23 cellular contexts compared by ENCODE assay signal in the genomic region with DNA sequence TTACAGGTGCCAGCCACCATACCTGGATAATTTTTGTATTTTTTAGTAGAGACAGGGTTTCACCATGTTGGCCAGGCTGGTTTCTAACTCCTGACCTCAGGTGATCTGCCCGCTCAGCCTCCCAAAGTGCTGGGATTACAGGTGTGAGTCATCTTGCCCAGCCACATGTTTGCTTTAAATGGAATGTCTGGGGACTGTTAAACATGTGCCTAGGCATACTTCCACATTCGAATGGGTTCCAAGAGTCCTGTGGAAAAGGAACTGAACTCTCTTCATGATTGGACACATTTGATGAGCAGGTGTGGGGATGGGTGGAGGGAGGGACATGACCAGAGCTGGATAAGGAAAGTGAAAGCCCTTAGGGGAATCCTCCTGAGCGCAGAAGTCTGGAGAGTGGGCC. TPM values are rescaled to one million over a fixed set of nuclear protein-coding genes. Genes with fewer than 3 reads are reported as not detected.
DNase-seq lines count a peak whose midpoint lies in the region; ATAC-seq, FAIRE-seq and TF ChIP-seq lines count a peak whose summit lies in the region.
"Had no signal": no experiment of that assay in that cellular context is flagged by ENCODE, and none has a peak within 500 bp of the region (broad histone marks: within the 10 kb centered on the region; RNA-seq: fewer than 3 reads in every experiment).

No MANE protein-coding gene starts in this region.

- H3K79me2 ChIP-seq in PC-9 (ENCODE audit: low read depth), result no peaks in the 10 kb centered on the region
- no peaks in the 10 kb centered on the region for H3K79me2 ChIP-seq in hepatocyte
- H3K79me2 ChIP-seq: parathyroid adenoma had no signal

- no peaks in the 10 kb centered on the region for H3K9me3 ChIP-seq in PC-9 (ENCODE audit: insufficient read depth, low read depth)
- no peaks in the 10 kb centered on the region for H3K9me3 ChIP-seq in hepatocyte (ENCODE audit: low read depth)
- H3K9me3 ChIP-seq in CD8-positive, alpha-beta memory T cell (ENCODE audit: low read length), result no peaks in the 10 kb centered on the region
- H3K9me3 ChIP-seq in psoas muscle, result no peaks in the 10 kb centered on the region
- H3K9me3 ChIP-seq: heart right ventricle had no signal

- H3K9me3 Mint-ChIP-seq in CD8-positive, alpha-beta memory T cell, result no peaks in the 10 kb centered on the region
- H3K9me3 Mint-ChIP-seq: activated T-cell treated with anti-CD3 and anti-CD28 coated beads, Interleukin-2, amount 50 U/mL, for 4 hours; T-cell had no signal

- no TSS peak for BruUV-seq in PC-9 (replicated peaks; lab: Mats Ljungman, UMichigan)

- no peak for ATAC-seq in HG03565 (IDR thresholded peaks at IDR 0.05; ENCODE audit: unreplicated experiment)
- no peak for ATAC-seq in psoas muscle
- ATAC-seq: activated T-cell treated with anti-CD3 and anti-CD28 coated beads, Interleukin-2, amount 50 U/mL, for 4 hours; heart right ventricle; left ventricle myocardium superior; T-cell had no signal

- H3K4me3 ChIP-seq in PC-9, result no peak overlapping the region
- H3K4me3 ChIP-seq in hepatocyte, result no peak overlapping the region
- H3K4me3 ChIP-seq in CD8-positive, alpha-beta memory T cell (ENCODE audit: low read length), result no peak overlapping the region
- H3K4me3 ChIP-seq in psoas muscle, result no peak overlapping the region
- H3K4me3 ChIP-seq: cardiac muscle cell, heart right ventricle had no signal

- POLR2A ChIA-PET in PC-9 (lab: Charles Lee; ENCODE audit: unreplicated experiment), result no interaction called here
- POLR2A ChIA-PET in CD8-positive, alpha-beta memory T cell (lab: Charles Lee), result no interaction called here

- intact Hi-C loops in PC-9 (cut with micrococcal nuclease; ENCODE audit: unreplicated experiment), result no loop called here
- intact Hi-C loops in psoas muscle (cut with DNase I), result loop anchor here (5.0 to 10.0 kb wide), 2 partner anchors 69 to 176 kb away; a partner anchor contains a TSS

- WGBS in hepatocyte (ENCODE audit: low lambda C conversion rate, missing lambda C conversion rate), result 67% methylated on average over 3 of the region's 3 CpGs
- WGBS in psoas muscle, 3 donors, result 68 to 84% (median 75%) methylated on average over 3 of the region's 3 CpGs

- H3K27ac ChIP-seq in PC-9, result peak overlapping the region; percentile 69
- H3K27ac ChIP-seq in hepatocyte, result no peak overlapping the region
- H3K27ac ChIP-seq in CD8-positive, alpha-beta memory T cell (ENCODE audit: low read depth, low read length), result no peak overlapping the region
- H3K27ac ChIP-seq in psoas muscle, result no peak overlapping the region
- H3K27ac ChIP-seq: cardiac muscle cell, heart right ventricle, parathyroid adenoma had no signal

- FAIRE-seq in urothelium cell line (lab: Jason Lieb, UNC), result no peak
- FAIRE-seq: H1 had no signal

- peaks cover 17% of the 10 kb centered on the region; the same call in 1 of the 2 replicates for H3F3A ChIP-seq in PC-9 (ENCODE audit: insufficient read depth, low read depth)

- no peaks in the 10 kb centered on the region for H4K20me1 ChIP-seq in PC-9 (ENCODE audit: insufficient read depth)
- no peaks in the 10 kb centered on the region for H4K20me1 ChIP-seq in hepatocyte (ENCODE audit: insufficient read depth, poor library complexity, severe bottlenecking)

- H3K27ac Mint-ChIP-seq in CD8-positive, alpha-beta memory T cell, result no peak overlapping the region
- H3K27ac Mint-ChIP-seq: T-cell had no signal

- peak overlapping the region; percentile 55; the same call in 1 of the 2 replicates for H3K4me2 ChIP-seq in PC-9
- H3K4me2 ChIP-seq in hepatocyte, result no peak overlapping the region

- DNase-seq in HCEC 1CT (peak; percentile 20), PC-9 (peak; percentile 7 to 55), hepatocyte (ENCODE audit: low spot score) (peak; percentile 13), urothelium cell line (ENCODE audit: low spot score) (peak; percentile 37), psoas muscle (no peak)
- DNase-seq in CD8-positive, alpha-beta memory T cell, result no peak
- DNase-seq: activated CD4-positive, alpha-beta T cell treated with anti-CD3 and anti-CD28 coated beads for 4 hours; activated naive CD4-positive, alpha-beta T cell; activated T-cell treated with anti-CD3 and anti-CD28 coated beads, Interleukin-2, amount 50 U/mL, for 4 hours; amygdala; cortex of kidney; heart right ventricle; KBM-7; left ventricle myocardium superior; NCI-H1694 treated with DMSO at 0.1 percent for 48 hours; Right ventricle myocardium superior; substantia nigra; T-cell had no signal

- H3K36me3 Mint-ChIP-seq in CD8-positive, alpha-beta memory T cell, result no peaks in the 10 kb centered on the region
- H3K36me3 Mint-ChIP-seq: T-cell had no signal

- no peak overlapping the region for H3K4me3 Mint-ChIP-seq in CD8-positive, alpha-beta memory T cell
- H3K4me3 Mint-ChIP-seq: activated T-cell treated with anti-CD3 and anti-CD28 coated beads, Interleukin-2, amount 50 U/mL, for 4 hours; T-cell had no signal

- TF ChIP-seq CTCF in PC-9 (conservative IDR thresholded peaks at IDR 0.05) (no peak), hepatocyte (IDR thresholded peaks at IDR 0.05; ENCODE audit: poor library complexity) (no peak), psoas muscle (IDR thresholded peaks at IDR 0.05) (no peak)

- CTCF ChIA-PET in PC-9 (lab: Charles Lee), result no interaction called here
- CTCF ChIA-PET in CD8-positive, alpha-beta memory T cell (lab: Charles Lee), result no interaction called here

- H3K36me3 ChIP-seq in PC-9 (ENCODE audit: low read depth) (no peaks in the 10 kb centered on the region), hepatocyte (replicated peaks; ENCODE audit: insufficient read depth, low read depth) (no peaks in the 10 kb centered on the region), psoas muscle (ENCODE audit: insufficient read depth in 1 of 2, low read depth in 1 of 2) (no peaks in the 10 kb centered on the region)
- H3K36me3 ChIP-seq in CD8-positive, alpha-beta memory T cell (ENCODE audit: insufficient read depth, low read length), result no peaks in the 10 kb centered on the region
- H3K36me3 ChIP-seq: cardiac muscle cell, heart right ventricle had no signal

- H2AFZ ChIP-seq in PC-9 (0 out of 2 replicates have a peak overlapping the region, but pooled peaks have one; percentile 58), hepatocyte (no peak overlapping the region)
- H2AFZ ChIP-seq: parathyroid adenoma had no signal

- peaks cover 5 to 8% of the 10 kb centered on the region in 2 donors for H3K27me3 Mint-ChIP-seq in CD8-positive, alpha-beta memory T cell
- H3K27me3 Mint-ChIP-seq: T-cell had no signal

- H3K27me3 ChIP-seq in PC-9 (ENCODE audit: insufficient read depth, low read depth) (no peaks in the 10 kb centered on the region), hepatocyte (no peaks in the 10 kb centered on the region), psoas muscle (ENCODE audit: insufficient read depth in 3 of 3, low read length in 2 of 3) (no peaks in the 10 kb centered on the region)
- no peaks in the 10 kb centered on the region for H3K27me3 ChIP-seq in CD8-positive, alpha-beta memory T cell (ENCODE audit: insufficient read depth, low read length, poor library complexity, severe bottlenecking)
- H3K27me3 ChIP-seq: cardiac muscle cell had no signal

- H3K4me1 ChIP-seq in PC-9 (replicated peaks; ENCODE audit: insufficient read depth) (peaks cover 26% of the 10 kb centered on the region), hepatocyte (ENCODE audit: insufficient read depth) (no peaks in the 10 kb centered on the region), psoas muscle (no peaks in the 10 kb centered on the region)
- no peaks in the 10 kb centered on the region for H3K4me1 ChIP-seq in CD8-positive, alpha-beta memory T cell (ENCODE audit: insufficient read depth, low read length)
- H3K4me1 ChIP-seq: parathyroid adenoma had no signal

- H3K4me1 Mint-ChIP-seq in CD8-positive, alpha-beta memory T cell, result peaks cover 3 to 8% (median 6%) of the 10 kb centered on the region in 3 donors

- H3K9me2 ChIP-seq in PC-9 (ENCODE audit: insufficient read depth) (no peaks in the 10 kb centered on the region), hepatocyte (replicated peaks; ENCODE audit: insufficient read depth) (no peaks in the 10 kb centered on the region)

RNA-seq across cellular contexts. Expression of a gene that starts 58.4 kb away (rescaled TPM):
- total RNA-seq in PC-9 (2021) (3.6 and 6.0 TPM in 2 replicates), hepatocyte (13.8 and 16.8 TPM in 2 replicates), psoas muscle (10 to 100 TPM in 2 of 4 donors, 1 to 10 TPM in 2; 7.8 to 11.3 (median 9.6) TPM)
- polyA plus RNA-seq in hepatocyte (14.0 and 15.1 TPM in 2 replicates), psoas muscle (1 to 10 TPM in 2 of 3 donors, under 1 TPM in 1; 0.59 to 8.9 (median 2.2) TPM)
- not detected for total RNA-seq in CD8-positive, alpha-beta memory T cell
- polyA plus RNA-seq in CD8-positive, alpha-beta memory T cell, result 0.13 TPM
- total RNA-seq: activated CD8-positive, alpha-beta memory T cell treated with anti-CD3 and anti-CD28 coated beads for 36 hours had no signal

Comparison
In these comparisons a context has a peak if more than half of its experiments do, and no peak if none do; other contexts are left out.
1. DNase-seq: peak in HCEC 1CT (single experiment), PC-9 (2 of 2), hepatocyte (single experiment) and urothelium cell line (single experiment); none in CD8-positive, alpha-beta memory T cell (0 of 5) and psoas muscle (0 of 2).